Comparison of ENCODE assay signal across 29 cellular contexts in the genomic region with DNA sequence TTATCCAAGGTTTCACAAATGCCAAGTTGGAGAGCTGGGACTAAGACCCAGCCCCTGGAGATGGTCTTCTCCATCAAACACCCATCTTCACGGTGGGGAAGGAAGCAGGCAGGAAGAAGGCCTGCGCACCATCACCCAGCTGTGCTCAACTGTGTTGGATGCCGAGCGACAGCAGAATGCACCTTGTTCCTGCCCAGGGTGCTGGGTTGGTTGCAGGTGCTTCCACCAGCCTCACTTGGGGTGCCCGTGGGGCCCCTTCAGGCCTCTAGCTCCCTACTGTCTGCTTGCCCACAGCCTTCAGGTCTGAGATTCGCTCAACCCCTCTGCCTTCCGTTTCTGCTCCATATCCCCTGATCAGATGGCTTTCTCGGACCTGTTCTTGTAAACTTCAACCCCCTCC.
"Had no signal": no experiment of that assay in that cellular context is flagged by ENCODE, and none has a peak within 500 bp of the region (broad histone marks: within the 10 kb centered on the region; RNA-seq: fewer than 3 reads in every experiment).

No MANE protein-coding gene starts in this region.

- H3K9me3 ChIP-seq: ovary, psoas muscle, right lobe of liver, sigmoid colon, stomach, testis, tibial artery, transverse colon, upper lobe of right lung, uterus had no signal

- DNase-seq: naive thymus-derived CD4-positive, alpha-beta T cell; natural killer cell; occipital lobe; ovary; posterior cingulate gyrus; psoas muscle; right cardiac atrium; right lobe of liver; sigmoid colon; small intestine; stimulated activated CD4-positive, alpha-beta T cell treated with anti-CD3 and anti-CD28 coated beads, Interleukin-15, amount 100 ng/mL, for 24 hours; stimulated activated CD4-positive, alpha-beta T cell treated with anti-CD3 and anti-CD28 coated beads, Interleukin-2, amount 100 ng/mL, for 24 hours; stimulated activated CD4-positive, alpha-beta T cell treated with anti-CD3 and anti-CD28 coated beads, Interleukin-2, amount 100 ng/mL, for 48 hours; stimulated activated CD4-positive, alpha-beta T cell treated with anti-CD3 and anti-CD28 coated beads, Interleukin-4, amount 100 ng/mL, for 24 hours; stimulated activated naive B cell treated with anti-CD40 and anti-IgM and Interleukin-4, amounts not matched to agents 10 μg/mL and 1 μg/mL and 100 μg/mL, for 72 hours; stimulated activated naive CD4-positive, alpha-beta T cell treated with Interleukin-2 at 50 U/mL for 16 hours; stomach; testis; tibial artery; transverse colon; upper lobe of right lung; uterus had no signal

- H2AFZ ChIP-seq: neural progenitor cell, parathyroid adenoma had no signal

- H3K36me3 Mint-ChIP-seq: natural killer cell; stimulated activated effector memory CD8-positive, alpha-beta T cell treated with anti-CD3 and anti-CD28 coated beads, Interleukin-12 subunit alpha, Interleukin-12 subunit beta, amount 100 ng/mL, for 72 hours had no signal

- H3K27me3 ChIP-seq: neural progenitor cell, ovary, right lobe of liver, sigmoid colon, stomach, testis, tibial artery, transverse colon, upper lobe of right lung, uterus had no signal

- H3K4me3 Mint-ChIP-seq: naive thymus-derived CD4-positive, alpha-beta T cell; natural killer cell; nephron; neural progenitor cell; stimulated activated effector memory CD8-positive, alpha-beta T cell treated with anti-CD3 and anti-CD28 coated beads, Interleukin-12 subunit alpha, Interleukin-12 subunit beta, amount 100 ng/mL, for 72 hours; stimulated activated naive B cell treated with anti-CD40 and anti-IgM and Interleukin-4, amounts not matched to agents 10 μg/mL and 1 μg/mL and 100 μg/mL, for 72 hours; stimulated activated naive CD8-positive, alpha-beta T cell treated with anti-CD3 and anti-CD28 coated beads, Interleukin-15, Interleukin-2, amounts not matched to agents 100 ng/mL and 50 ng/mL, for 24 hours; type B pancreatic cell had no signal

- H3K9me3 Mint-ChIP-seq: natural killer cell; stimulated activated effector memory CD8-positive, alpha-beta T cell treated with anti-CD3 and anti-CD28 coated beads, Interleukin-12 subunit alpha, Interleukin-12 subunit beta, amount 100 ng/mL, for 72 hours; stimulated activated naive CD8-positive, alpha-beta T cell treated with anti-CD3 and anti-CD28 coated beads, Interleukin-15, Interleukin-2, amounts not matched to agents 100 ng/mL and 50 ng/mL, for 24 hours had no signal

- H3K4me1 ChIP-seq: neural progenitor cell, parathyroid adenoma, psoas muscle, right lobe of liver, stomach, testis, upper lobe of right lung, uterus had no signal

- H3K4me2 ChIP-seq: neural progenitor cell had no signal

- H3K27ac ChIP-seq: neural progenitor cell, ovary, parathyroid adenoma, psoas muscle, right lobe of liver, sigmoid colon, stomach, testis, tibial artery, transverse colon, upper lobe of right lung had no signal

- H3K36me3 ChIP-seq: neural progenitor cell, ovary, right lobe of liver, stomach, transverse colon, upper lobe of right lung, uterus had no signal

- ATAC-seq: naive thymus-derived CD4-positive, alpha-beta T cell; natural killer cell; psoas muscle; right cardiac atrium; right lobe of liver; stimulated activated effector memory CD8-positive, alpha-beta T cell treated with anti-CD3 and anti-CD28 coated beads, Interleukin-12 subunit alpha, Interleukin-12 subunit beta, amount 100 ng/mL, for 72 hours; stimulated activated naive B cell treated with anti-CD40 and anti-IgM and Interleukin-4, amounts not matched to agents 10 μg/mL and 1 μg/mL and 100 μg/mL, for 72 hours; upper lobe of right lung had no signal

- H3K9ac ChIP-seq: neural progenitor cell, parathyroid adenoma had no signal

- H3K4me3 ChIP-seq: neural progenitor cell, ovary, psoas muscle, right lobe of liver, sigmoid colon, stomach, testis, tibial artery, transverse colon, upper lobe of right lung, uterus had no signal

- H3K27ac Mint-ChIP-seq: natural killer cell; nephron; neural progenitor cell; progenitor cell of endocrine pancreas; stimulated activated effector memory CD8-positive, alpha-beta T cell treated with anti-CD3 and anti-CD28 coated beads, Interleukin-12 subunit alpha, Interleukin-12 subunit beta, amount 100 ng/mL, for 72 hours; stimulated activated naive B cell treated with anti-CD40 and anti-IgM and Interleukin-4, amounts not matched to agents 10 μg/mL and 1 μg/mL and 100 μg/mL, for 72 hours; stimulated activated naive CD8-positive, alpha-beta T cell treated with anti-CD3 and anti-CD28 coated beads, Interleukin-15, Interleukin-2, amounts not matched to agents 100 ng/mL and 50 ng/mL, for 24 hours; type B pancreatic cell had no signal

- H3K4me1 Mint-ChIP-seq: natural killer cell; neural progenitor cell; stimulated activated effector memory CD8-positive, alpha-beta T cell treated with anti-CD3 and anti-CD28 coated beads, Interleukin-12 subunit alpha, Interleukin-12 subunit beta, amount 100 ng/mL, for 72 hours; stimulated activated naive B cell treated with anti-CD40 and anti-IgM and Interleukin-4, amounts not matched to agents 10 μg/mL and 1 μg/mL and 100 μg/mL, for 72 hours had no signal

- H3K27me3 Mint-ChIP-seq: progenitor cell of endocrine pancreas; stimulated activated naive CD8-positive, alpha-beta T cell treated with anti-CD3 and anti-CD28 coated beads, Interleukin-15, Interleukin-2, amounts not matched to agents 100 ng/mL and 50 ng/mL, for 24 hours; type B pancreatic cell had no signal
